In the genomic region with DNA sequence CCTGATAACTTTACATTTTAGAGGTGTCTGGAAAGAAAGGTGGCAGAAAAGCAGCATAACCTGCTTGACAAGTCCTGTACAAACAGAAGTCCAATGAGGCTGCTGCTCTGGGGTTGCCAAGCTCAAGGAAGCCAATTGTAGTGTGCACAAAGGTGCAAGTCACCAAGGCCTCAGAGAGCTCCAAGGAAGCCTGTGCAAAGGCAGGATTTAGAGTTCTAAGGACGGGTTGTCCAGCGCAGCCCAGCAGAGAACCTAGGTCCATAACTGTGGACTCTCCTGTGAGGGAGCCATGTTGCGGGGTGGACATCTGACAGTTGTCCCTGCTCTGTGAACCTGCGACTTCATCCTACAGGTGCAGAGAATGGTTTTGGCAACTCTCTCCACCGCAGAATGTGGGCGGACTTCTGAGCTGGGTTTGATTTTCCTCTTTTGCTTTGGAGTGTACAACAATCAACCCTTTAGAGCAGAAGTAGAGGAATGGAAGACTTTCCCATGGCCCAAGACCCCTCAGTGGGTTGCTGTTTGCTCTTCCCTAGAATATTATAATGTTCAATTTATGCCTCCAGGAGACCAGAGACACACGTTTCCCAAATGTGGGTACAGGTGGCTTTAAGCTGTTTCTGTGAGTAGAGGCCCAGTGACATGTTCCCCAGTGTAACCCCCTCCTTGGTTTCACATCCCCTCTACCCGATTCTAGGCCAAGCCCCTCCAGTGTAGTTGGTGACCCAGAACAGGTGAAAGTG, we compare ENCODE assay signal across 8 cellular contexts.
DNase-seq lines count a peak whose midpoint lies in the region; ATAC-seq, FAIRE-seq and TF ChIP-seq lines count a peak whose summit lies in the region.

No MANE protein-coding gene starts in this region.

- H3K9ac ChIP-seq in IMR-90 (ENCODE audit: low read depth, low read length) (no peak overlapping the region), colonic mucosa (ENCODE audit: low read depth in 2 of 2, low read length in 2 of 2) (peak overlapping the region; percentile 40 to 65)

- no peak for TF ChIP-seq RAD21 in IMR-90 (IDR thresholded peaks at IDR 0.05; ENCODE audit: low read length)

- no peaks in the 10 kb centered on the region for H3K27me3 Mint-ChIP-seq in activated T-cell treated with anti-CD3 and anti-CD28 coated beads, Interleukin-2, amount 50 U/mL, for 24 hours

- DNase-seq in activated T-cell treated with anti-CD3 and anti-CD28 coated beads, Interleukin-2, amount 50 U/mL, for 24 hours: no peak
- no peak for DNase-seq in activated T-cell treated with anti-CD3 and anti-CD28 coated beads, Interleukin-2, amount 50 U/mL, for 1 hour
- DNase-seq in IMR-90 (no peak), colonic mucosa (peak; percentile 84), suprapubic skin (ENCODE audit: low spot score in 2 of 2) (no peak), NCI-H2171 treated with DMSO at 0.1 percent for 48 hours (lab: John Stamatoyannopoulos, UW) (no peak), H54 (ENCODE audit: insufficient read length, low spot score) (no peak)

- H4K8ac ChIP-seq in IMR-90 (ENCODE audit: low read depth in 2 of 2, low read length in 2 of 2): peak overlapping the region; percentile 18 to 69; a peak in 3 of 4 replicates

- peak overlapping the region; percentile 71 for H2BK20ac ChIP-seq in IMR-90 (ENCODE audit: low read depth, low read length)

- in situ Hi-C loops in IMR-90 (cut with MboI; ENCODE audit: low sequenced_read_pairs): no loop called here

- 0 out of 2 replicates have a peak overlapping the region, but pooled peaks have one; percentile 37 for H3K18ac ChIP-seq in IMR-90 (ENCODE audit: low read depth, low read length)

- H3K27ac Mint-ChIP-seq in activated T-cell treated with anti-CD3 and anti-CD28 coated beads, Interleukin-2, amount 50 U/mL, for 24 hours: peak overlapping the region; percentile 95

- intact Hi-C loops in IMR-90 (cut with micrococcal nuclease): no loop called here
- intact Hi-C loops in colonic mucosa (cut with DNase I): loop anchor here (5.0 kb wide), 1 partner anchor 78 kb away; no protein-coding TSS in a partner anchor

- no peak for TF ChIP-seq CTCF in IMR-90 (conservative IDR thresholded peaks at IDR 0.05; ENCODE audit: low read depth, low read length)
- TF ChIP-seq CTCF in colonic mucosa (IDR thresholded peaks at IDR 0.05): no peak
- no peak for TF ChIP-seq CTCF in suprapubic skin (IDR thresholded peaks at IDR 0.05)

- H3K27me3 ChIP-seq in IMR-90 (ENCODE audit: control insufficient read depth, insufficient read depth, low read length) (no peaks in the 10 kb centered on the region), colonic mucosa (no peaks in the 10 kb centered on the region), suprapubic skin (no peaks in the 10 kb centered on the region)

- peak overlapping the region; percentile 66 for H3K4me3 Mint-ChIP-seq in activated T-cell treated with anti-CD3 and anti-CD28 coated beads, Interleukin-2, amount 50 U/mL, for 24 hours

- H3K56ac ChIP-seq in IMR-90 (ENCODE audit: extremely low read depth, insufficient read depth, low read length): no peak overlapping the region

- H2BK15ac ChIP-seq in IMR-90 (ENCODE audit: low read depth, low read length): peak overlapping the region; percentile 63; the same call in 2 of the 3 replicates

- 100% methylated on average over 3 of the region's 8 CpGs; no CpG with 5 or more reads in 1 of the 2 experiments for WGBS in IMR-90 (ENCODE audit: extremely low coverage in 2 of 2, insufficient read length in 1 of 2), 2 experiments
- 68% methylated on average over 8 of the region's 8 CpGs for WGBS in suprapubic skin

- no peak for TF ChIP-seq EP300 in suprapubic skin (IDR thresholded peaks at IDR 0.05)

- dilution Hi-C loops in IMR-90 (cut with HindIII; ENCODE audit: low sequenced_read_pairs, unreplicated experiment): no loop called here

- H3K9me1 ChIP-seq in IMR-90 (ENCODE audit: insufficient read depth, low read length): peaks cover 20% of the 10 kb centered on the region

- ATAC-seq in IMR-90 (ENCODE audit: low read depth): no peak
- ATAC-seq in HG03521 (IDR thresholded peaks at IDR 0.05; ENCODE audit: unreplicated experiment): no peak

- H3K23ac ChIP-seq in IMR-90 (ENCODE audit: low read depth, low read length): peak overlapping the region; percentile 71; the same call in 1 of the 2 replicates

- H3K36me3 ChIP-seq in IMR-90 (ENCODE audit: control insufficient read depth, insufficient read depth, low read length) (no peaks in the 10 kb centered on the region), colonic mucosa (no peaks in the 10 kb centered on the region), suprapubic skin (no peaks in the 10 kb centered on the region)

- peak overlapping the region; percentile 53 for H4K91ac ChIP-seq in IMR-90 (ENCODE audit: insufficient read depth, low read depth, low read length)

- H3K9me3 Mint-ChIP-seq in activated T-cell treated with anti-CD3 and anti-CD28 coated beads, Interleukin-2, amount 50 U/mL, for 24 hours: no peaks in the 10 kb centered on the region

- H2AFZ ChIP-seq in IMR-90 (replicated peaks; ENCODE audit: low read length, poor library complexity): no peak overlapping the region

- peak overlapping the region; percentile 87 for H3K4ac ChIP-seq in IMR-90 (ENCODE audit: low read depth, low read length)

- peaks cover 55 to 91% of the 10 kb centered on the region in 2 experiments for H3K79me1 ChIP-seq in IMR-90 (ENCODE audit: low read depth in 1 of 2, low read length in 2 of 2)

- H4K5ac ChIP-seq in IMR-90 (ENCODE audit: low read depth, low read length): no peak overlapping the region; the same call in 1 of the 2 replicates

- H3K4me1 ChIP-seq in IMR-90 (ENCODE audit: control insufficient read depth, insufficient read depth, low read length) (peaks cover 12% of the 10 kb centered on the region), colonic mucosa (peaks cover 12% of the 10 kb centered on the region), suprapubic skin (peaks cover 44% of the 10 kb centered on the region)

- no peaks in the 10 kb centered on the region for H3K9me3 ChIP-seq in IMR-90 (ENCODE audit: control insufficient read depth, insufficient read depth, low read length)
- H3K9me3 ChIP-seq in colonic mucosa: no peaks in the 10 kb centered on the region
- H3K9me3 ChIP-seq in suprapubic skin: no peaks in the 10 kb centered on the region

- no peak overlapping the region for H3K4me3 ChIP-seq in IMR-90 (ENCODE audit: insufficient read depth, low read depth, low read length)
- no peak overlapping the region for H3K4me3 ChIP-seq in colonic mucosa
- no peak overlapping the region for H3K4me3 ChIP-seq in suprapubic skin

- H2AK5ac ChIP-seq in IMR-90 (ENCODE audit: low read depth, low read length): peak overlapping the region; percentile 72

- H3K27ac ChIP-seq in IMR-90 (ENCODE audit: insufficient read depth, low read length): peak overlapping the region; percentile 29
- peak overlapping the region; percentile 78 for H3K27ac ChIP-seq in colonic mucosa
- peak overlapping the region; percentile 80 for H3K27ac ChIP-seq in suprapubic skin

- POLR2A ChIA-PET in IMR-90 (lab: Charles Lee; ENCODE audit: unreplicated experiment): no interaction called here

- H3K14ac ChIP-seq in IMR-90 (replicated peaks; ENCODE audit: low read depth, low read length): peak overlapping the region; percentile 73

- peaks cover 86% of the 10 kb centered on the region for H3K4me1 Mint-ChIP-seq in activated T-cell treated with anti-CD3 and anti-CD28 coated beads, Interleukin-2, amount 50 U/mL, for 24 hours (ENCODE audit: low read depth)

- H4K20me1 ChIP-seq in IMR-90 (ENCODE audit: insufficient read depth, low read length): no peaks in the 10 kb centered on the region

- H2BK120ac ChIP-seq in IMR-90 (ENCODE audit: low read depth, low read length): peak overlapping the region; percentile 75

- peaks cover 50% of the 10 kb centered on the region for H3K36me3 Mint-ChIP-seq in activated T-cell treated with anti-CD3 and anti-CD28 coated beads, Interleukin-2, amount 50 U/mL, for 24 hours (ENCODE audit: low read depth)

- peak overlapping the region; percentile 51 for H2AK9ac ChIP-seq in IMR-90 (replicated peaks; ENCODE audit: low read depth, low read length, poor library complexity)

- TF ChIP-seq POLR2A in IMR-90 (IDR thresholded peaks at IDR 0.05; ENCODE audit: low read depth, low read length) (no peak), suprapubic skin (IDR thresholded peaks at IDR 0.05) (no peak), H54 (IDR thresholded peaks at IDR 0.05; ENCODE audit: low read depth, low read length) (no peak)

- FAIRE-seq in H54 (lab: Jason Lieb, UNC): no peak

- CTCF ChIA-PET in IMR-90 (lab: Yijun Ruan, JAX): interaction anchor here (0.5 kb wide), 1 partner anchor 45 kb away, joined by 5 read pairs; no protein-coding TSS in a partner anchor

- no peak overlapping the region for H3K4me2 ChIP-seq in IMR-90 (ENCODE audit: low read depth, low read length)

- peak overlapping the region; percentile 36 for H2BK5ac ChIP-seq in IMR-90 (ENCODE audit: low read depth, low read length, poor library complexity, severe bottlenecking)

- BruUV-seq in IMR-90 (replicated peaks; lab: Mats Ljungman, UMichigan): no TSS peak

TF ChIP-seq in IMR-90, 13 proteins besides CTCF, POLR2A, EP300 and RAD21 (continues in another document):
- TF ChIP-seq MAFK (IDR thresholded peaks at IDR 0.05; ENCODE audit: low read depth, low read length) (no peak), BHLHE40 (IDR thresholded peaks at IDR 0.05; ENCODE audit: low read depth, low read length) (no peak), RFX5 (IDR thresholded peaks at IDR 0.05; ENCODE audit: low read depth, low read length) (no peak), FOS (IDR thresholded peaks at IDR 0.05; ENCODE audit: low read depth, low read length) (no peak), MAZ (IDR thresholded peaks at IDR 0.05; ENCODE audit: borderline replicate concordance, low read depth, low read length) (no peak), RCOR1 (IDR thresholded peaks at IDR 0.05; ENCODE audit: insufficient replicate concordance, low read length) (no peak), SMC3 (IDR thresholded peaks at IDR 0.05; ENCODE audit: low read depth, low read length) (no peak), CEBPB (IDR thresholded peaks at IDR 0.05; ENCODE audit: low read depth, low read length) (no peak), CHD1 (IDR thresholded peaks at IDR 0.05; ENCODE audit: low read depth, low read length) (no peak), MXI1 (IDR thresholded peaks at IDR 0.05; ENCODE audit: borderline replicate concordance, low read depth, low read length) (no peak), NFE2L2 (IDR thresholded peaks at IDR 0.05; ENCODE audit: low read depth, low read length) (no peak)
- TF ChIP-seq, protein P1, sequence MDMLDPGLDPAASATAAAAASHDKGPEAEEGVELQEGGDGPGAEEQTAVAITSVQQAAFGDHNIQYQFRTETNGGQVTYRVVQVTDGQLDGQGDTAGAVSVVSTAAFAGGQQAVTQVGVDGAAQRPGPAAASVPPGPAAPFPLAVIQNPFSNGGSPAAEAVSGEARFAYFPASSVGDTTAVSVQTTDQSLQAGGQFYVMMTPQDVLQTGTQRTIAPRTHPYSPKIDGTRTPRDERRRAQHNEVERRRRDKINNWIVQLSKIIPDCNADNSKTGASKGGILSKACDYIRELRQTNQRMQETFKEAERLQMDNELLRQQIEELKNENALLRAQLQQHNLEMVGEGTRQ (IDR thresholded peaks at IDR 0.05; ENCODE audit: low read depth, low read length): no peak

Comparison
In these comparisons a context has a peak if more than half of its experiments do, and no peak if none do; other contexts are left out.
1. H3K27ac ChIP-seq: peak in every context shown above with its lines; median percentile 80 in suprapubic skin; 78 in colonic mucosa; 29 in IMR-90.